ENCODE assay signal across 8 cellular contexts in the genomic region with DNA sequence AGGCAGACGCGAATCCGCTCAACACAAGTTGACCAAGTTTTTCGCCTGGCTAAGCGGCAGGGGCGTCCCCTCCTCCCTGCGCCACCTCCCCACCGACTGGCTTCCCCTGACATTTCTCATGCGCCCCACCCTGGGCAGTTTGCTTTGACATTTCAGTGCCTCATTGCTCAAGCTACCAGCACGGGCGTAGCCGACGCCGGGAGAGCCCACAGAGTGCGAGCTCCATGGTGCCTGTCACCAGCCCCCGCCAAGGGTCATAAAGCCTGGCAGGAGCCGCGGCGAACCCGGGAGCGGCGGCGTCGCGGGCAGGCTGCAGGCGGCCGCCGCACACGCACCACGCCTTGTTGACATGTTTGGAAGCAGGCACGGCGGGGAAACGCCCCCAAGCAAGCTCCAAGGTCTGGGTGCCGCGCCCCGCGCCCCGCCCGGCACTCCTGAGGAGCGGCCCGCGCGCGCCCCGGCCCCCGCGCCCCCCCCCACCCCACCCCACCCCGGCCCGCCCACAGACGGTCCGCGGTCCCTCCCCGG. TPM values are rescaled to one million over a fixed set of nuclear protein-coding genes. Genes with fewer than 3 reads are reported as not detected.
DNase-seq lines count a peak whose midpoint lies in the region; ATAC-seq and TF ChIP-seq lines count a peak whose summit lies in the region.

No MANE protein-coding gene starts in this region.

- peaks cover 56% of the 10 kb centered on the region for H3K4me1 ChIP-seq in CD8-positive, alpha-beta memory T cell (ENCODE audit: insufficient read depth, low read length)

- H3K9me3 Mint-ChIP-seq in CD8-positive, alpha-beta memory T cell, result no peaks in the 10 kb centered on the region
- no peaks in the 10 kb centered on the region for H3K9me3 Mint-ChIP-seq in natural killer cell treated with Interleukin-12 subunit alpha and Interleukin-12 subunit beta and Interleukin-15 and Interleukin-18, amount 100 ng/mL, for 72 hours

- H3K36me3 Mint-ChIP-seq in CD8-positive, alpha-beta memory T cell, result peaks cover 3 to 36% (median 13%) of the 10 kb centered on the region in 3 donors
- H3K36me3 Mint-ChIP-seq in natural killer cell treated with Interleukin-12 subunit alpha and Interleukin-12 subunit beta and Interleukin-15 and Interleukin-18, amount 100 ng/mL, for 72 hours, result no peaks in the 10 kb centered on the region

- peak overlapping the region; percentile 89 to 95 (median 93) for H3K27ac Mint-ChIP-seq in CD8-positive, alpha-beta memory T cell
- H3K27ac Mint-ChIP-seq in natural killer cell treated with Interleukin-12 subunit alpha and Interleukin-12 subunit beta and Interleukin-15 and Interleukin-18, amount 100 ng/mL, for 72 hours, result peak overlapping the region; percentile 79 to 87

- H3K36me3 ChIP-seq in CD8-positive, alpha-beta memory T cell (ENCODE audit: insufficient read depth, low read length), result no peaks in the 10 kb centered on the region

- no peaks in the 10 kb centered on the region for H3K9me3 ChIP-seq in CD8-positive, alpha-beta memory T cell (ENCODE audit: low read length)

- no peak for TF ChIP-seq CTCF in fibroblast of mammary gland (conservative IDR thresholded peaks at IDR 0.05; ENCODE audit: control insufficient read depth, insufficient read depth, low read depth, low read length)

- peak overlapping the region; percentile 92 for H3K27ac ChIP-seq in CD8-positive, alpha-beta memory T cell (ENCODE audit: low read depth, low read length)

- no peaks in the 10 kb centered on the region for H3K27me3 ChIP-seq in CD8-positive, alpha-beta memory T cell (ENCODE audit: insufficient read depth, low read length, poor library complexity, severe bottlenecking)

- peaks cover 56 to 66% (median 66%) of the 10 kb centered on the region in 3 donors for H3K4me1 Mint-ChIP-seq in CD8-positive, alpha-beta memory T cell
- peaks cover 38 to 58% of the 10 kb centered on the region in 2 donors for H3K4me1 Mint-ChIP-seq in natural killer cell treated with Interleukin-12 subunit alpha and Interleukin-12 subunit beta and Interleukin-15 and Interleukin-18, amount 100 ng/mL, for 72 hours (ENCODE audit: low read depth in 2 of 2)

- H3K4me3 ChIP-seq in CD8-positive, alpha-beta memory T cell (ENCODE audit: low read length), result peak overlapping the region; percentile 92
- H3K4me3 ChIP-seq in fibroblast of mammary gland (ENCODE audit: control insufficient read depth, low read depth, low read length), result peak overlapping the region; percentile 87

- peaks cover 7 to 11% of the 10 kb centered on the region in 2 donors for H3K27me3 Mint-ChIP-seq in CD8-positive, alpha-beta memory T cell
- H3K27me3 Mint-ChIP-seq in natural killer cell treated with Interleukin-12 subunit alpha and Interleukin-12 subunit beta and Interleukin-15 and Interleukin-18, amount 100 ng/mL, for 72 hours, result peaks cover 5 to 10% of the 10 kb centered on the region in 2 donors

- POLR2A ChIA-PET in CD8-positive, alpha-beta memory T cell (lab: Charles Lee), result interaction anchor here (0.9 to 3.8 kb wide), 15 partner anchors 8 to 452 kb away, joined by 3 to 95 read pairs (median 6); partner anchors contain the start of genes CLN5 and MYCBP2

- ATAC-seq in GM19455 (IDR thresholded peaks at IDR 0.05; ENCODE audit: unreplicated experiment) (peak; percentile 59), HG03575 (IDR thresholded peaks at IDR 0.05; ENCODE audit: extremely low read depth, insufficient number of reproducible peaks, low FRiP score, unreplicated experiment) (peak; percentile 27)
- ATAC-seq in natural killer cell treated with Interleukin-12 subunit alpha and Interleukin-12 subunit beta and Interleukin-15 and Interleukin-18, amount 100 ng/mL, for 72 hours, result peak; percentile 72 to 85
- peak; percentile 75 for ATAC-seq in stimulated activated naive CD8-positive, alpha-beta T cell treated with anti-CD3 and anti-CD28 coated beads, Interleukin-15, Interleukin-2, amounts not matched to agents 100 U/mL and 50 U/mL, for 24 hours

- CTCF ChIA-PET in CD8-positive, alpha-beta memory T cell (lab: Charles Lee), result interaction anchor here (0.8 to 3.4 kb wide), 7 partner anchors 10 to 452 kb away, joined by 3 to 27 read pairs (median 5); partner anchors contain the start of genes CLN5 and MYCBP2

- DNase-seq in CD8-positive, alpha-beta memory T cell, result peak; percentile 70 to 87 (median 76)
- peak; percentile 67 for DNase-seq in activated T-helper 1 cell treated with Interleukin-2 at 50 U/mL for 16 hours (ENCODE audit: low read depth)
- peak; percentile 69 for DNase-seq in fibroblast of mammary gland (ENCODE audit: low read depth)
- DNase-seq in natural killer cell treated with Interleukin-12 subunit alpha and Interleukin-12 subunit beta and Interleukin-15 and Interleukin-18, amount 100 ng/mL, for 72 hours (ENCODE audit: low spot score), result peak; percentile 85
- DNase-seq in stimulated activated naive CD8-positive, alpha-beta T cell treated with anti-CD3 and anti-CD28 coated beads, Interleukin-15, Interleukin-2, amounts not matched to agents 100 U/mL and 50 U/mL, for 24 hours, result peak; percentile 84

- H3K4me3 Mint-ChIP-seq in CD8-positive, alpha-beta memory T cell, result peak overlapping the region; percentile 93 to 98 (median 97)
- peak overlapping the region; percentile 98 for H3K4me3 Mint-ChIP-seq in natural killer cell treated with Interleukin-12 subunit alpha and Interleukin-12 subunit beta and Interleukin-15 and Interleukin-18, amount 100 ng/mL, for 72 hours

TF ChIP-seq in PFSK-1, 5 proteins besides CTCF, POLR2A, EP300 and RAD21:
- TF ChIP-seq POLR2AphosphoS5 (IDR thresholded peaks at IDR 0.05; ENCODE audit: low read depth, low read length) (no peak), SIN3A (IDR thresholded peaks at IDR 0.05; ENCODE audit: borderline replicate concordance, insufficient read depth, low read length) (0 out of 2 replicates have a peak, but pooled peaks have one; percentile 10), TAF1 (IDR thresholded peaks at IDR 0.05; ENCODE audit: borderline replicate concordance, insufficient read depth, low read length) (no peak), FOXP2 (optimal IDR thresholded peaks at IDR 0.05; ENCODE audit: borderline replicate concordance, extremely low read depth, extremely low read length, insufficient read depth) (peak; percentile 43)
- TF ChIP-seq, protein P1, sequence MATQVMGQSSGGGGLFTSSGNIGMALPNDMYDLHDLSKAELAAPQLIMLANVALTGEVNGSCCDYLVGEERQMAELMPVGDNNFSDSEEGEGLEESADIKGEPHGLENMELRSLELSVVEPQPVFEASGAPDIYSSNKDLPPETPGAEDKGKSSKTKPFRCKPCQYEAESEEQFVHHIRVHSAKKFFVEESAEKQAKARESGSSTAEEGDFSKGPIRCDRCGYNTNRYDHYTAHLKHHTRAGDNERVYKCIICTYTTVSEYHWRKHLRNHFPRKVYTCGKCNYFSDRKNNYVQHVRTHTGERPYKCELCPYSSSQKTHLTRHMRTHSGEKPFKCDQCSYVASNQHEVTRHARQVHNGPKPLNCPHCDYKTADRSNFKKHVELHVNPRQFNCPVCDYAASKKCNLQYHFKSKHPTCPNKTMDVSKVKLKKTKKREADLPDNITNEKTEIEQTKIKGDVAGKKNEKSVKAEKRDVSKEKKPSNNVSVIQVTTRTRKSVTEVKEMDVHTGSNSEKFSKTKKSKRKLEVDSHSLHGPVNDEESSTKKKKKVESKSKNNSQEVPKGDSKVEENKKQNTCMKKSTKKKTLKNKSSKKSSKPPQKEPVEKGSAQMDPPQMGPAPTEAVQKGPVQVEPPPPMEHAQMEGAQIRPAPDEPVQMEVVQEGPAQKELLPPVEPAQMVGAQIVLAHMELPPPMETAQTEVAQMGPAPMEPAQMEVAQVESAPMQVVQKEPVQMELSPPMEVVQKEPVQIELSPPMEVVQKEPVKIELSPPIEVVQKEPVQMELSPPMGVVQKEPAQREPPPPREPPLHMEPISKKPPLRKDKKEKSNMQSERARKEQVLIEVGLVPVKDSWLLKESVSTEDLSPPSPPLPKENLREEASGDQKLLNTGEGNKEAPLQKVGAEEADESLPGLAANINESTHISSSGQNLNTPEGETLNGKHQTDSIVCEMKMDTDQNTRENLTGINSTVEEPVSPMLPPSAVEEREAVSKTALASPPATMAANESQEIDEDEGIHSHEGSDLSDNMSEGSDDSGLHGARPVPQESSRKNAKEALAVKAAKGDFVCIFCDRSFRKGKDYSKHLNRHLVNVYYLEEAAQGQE (IDR thresholded peaks at IDR 0.05; ENCODE audit: insufficient read depth in 1 of 2, low read depth in 2 of 2, low read length in 2 of 2), result no peak
TF ChIP-seq in PFSK-1: peak in this region for 2.

RNA-seq across cellular contexts. Expression of gene FBXL3, which starts 0.6 kb away (rescaled TPM):
- 10 to 100 TPM; 41.7 to 45.0 TPM for total RNA-seq in CD8-positive, alpha-beta memory T cell
- polyA plus RNA-seq in CD8-positive, alpha-beta memory T cell, result 34.5 TPM
- 13.3 TPM for polyA plus RNA-seq in PFSK-1 (2012; ENCODE audit: insufficient read length, low read depth)
- total RNA-seq in natural killer cell treated with Interleukin-12 subunit alpha and Interleukin-12 subunit beta and Interleukin-15 and Interleukin-18, amount 100 ng/mL, for 72 hours, result 10 to 100 TPM; 26.1 to 35.5 TPM

RNA-seq across cellular contexts. Expression of gene CLN5, which starts 34.4 kb away (rescaled TPM):
- total RNA-seq in CD8-positive, alpha-beta memory T cell, result 10 to 100 TPM; 14.0 to 15.9 TPM
- polyA plus RNA-seq in CD8-positive, alpha-beta memory T cell, result 12.0 TPM
- 4.5 TPM for polyA plus RNA-seq in PFSK-1 (2012; ENCODE audit: insufficient read length, low read depth)
- total RNA-seq in natural killer cell treated with Interleukin-12 subunit alpha and Interleukin-12 subunit beta and Interleukin-15 and Interleukin-18, amount 100 ng/mL, for 72 hours, result 1 to 10 TPM; 6.1 to 8.3 TPM

Comparison
In these comparisons a context has a peak if more than half of its experiments do, and no peak if none do; other contexts are left out.
1. Peak in every context shown above with its lines: DNase-seq, ATAC-seq, H3K4me3 ChIP-seq and H3K27ac ChIP-seq.
2. ATAC-seq: peak in every context shown above with its lines; median percentile 78 in natural killer cell treated with Interleukin-12 subunit alpha and Interleukin-12 subunit beta and Interleukin-15 and Interleukin-18, amount 100 ng/mL, for 72 hours; 75 in stimulated activated naive CD8-positive, alpha-beta T cell treated with anti-CD3 and anti-CD28 coated beads, Interleukin-15, Interleukin-2, amounts not matched to agents 100 U/mL and 50 U/mL, for 24 hours; 59 in GM19455; 27 in HG03575.